Comparison of ENCODE assay signal across 8 cellular contexts in the genomic region with DNA sequence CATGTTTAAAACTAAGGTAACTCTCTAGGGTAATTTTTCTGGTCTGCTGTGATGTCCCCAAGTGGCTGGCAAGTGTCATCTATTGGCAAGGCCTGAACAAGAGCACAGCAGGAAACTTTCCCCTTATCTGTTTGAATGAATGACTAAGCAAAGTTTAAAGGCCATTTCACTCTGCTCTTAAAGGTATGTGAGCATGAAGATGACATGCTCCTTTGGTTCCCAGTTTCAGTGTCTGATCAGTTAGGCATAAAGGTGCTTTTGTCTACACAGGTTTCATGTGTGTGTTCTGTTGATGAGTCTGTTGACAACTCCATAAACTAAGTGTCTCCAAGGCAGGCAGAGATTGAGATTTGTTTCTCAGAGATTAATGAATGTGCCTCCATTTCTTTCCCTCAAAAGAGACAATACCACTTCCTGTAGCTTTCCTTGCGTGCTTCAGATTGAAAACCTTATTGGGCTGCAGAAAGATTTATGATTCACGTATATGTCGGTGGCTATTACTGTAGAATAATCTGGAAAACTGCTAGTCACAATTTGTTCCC.
DNase-seq lines count a peak whose midpoint lies in the region; ATAC-seq and TF ChIP-seq lines count a peak whose summit lies in the region.

No MANE protein-coding gene starts in this region.

- H3K4me2 ChIP-seq in KMS-11 = peak overlapping the region; percentile 25; the same call in 1 of the 2 replicates

- H3K4me1 ChIP-seq in KMS-11 (ENCODE audit: low read depth, poor library complexity, severe bottlenecking) (peaks cover 14% of the 10 kb centered on the region), foreskin keratinocyte (no peaks in the 10 kb centered on the region)

- H3K9ac ChIP-seq in KMS-11 = no peak overlapping the region

- H3K4me1 Mint-ChIP-seq in osteocyte (ENCODE audit: unreplicated experiment) = no peaks in the 10 kb centered on the region

- no peaks in the 10 kb centered on the region for H4K20me1 ChIP-seq in KMS-11 (ENCODE audit: insufficient read depth)

- H3K36me3 ChIP-seq in KMS-11 (ENCODE audit: insufficient read depth) = no peaks in the 10 kb centered on the region

- H3K27ac ChIP-seq in KMS-11 = peak overlapping the region; percentile 29; the same call in 1 of the 2 replicates
- H3K27ac ChIP-seq in foreskin keratinocyte = no peak overlapping the region

- ATAC-seq in GM21619 (IDR thresholded peaks at IDR 0.05; ENCODE audit: unreplicated experiment) (peak; percentile 81), foreskin keratinocyte (peak; percentile 39), GM18498 (IDR thresholded peaks at IDR 0.05; ENCODE audit: unreplicated experiment) (no peak), HG03108 (IDR thresholded peaks at IDR 0.05; ENCODE audit: unreplicated experiment) (no peak)

- no peaks in the 10 kb centered on the region for H3K36me3 Mint-ChIP-seq in osteocyte (ENCODE audit: unreplicated experiment)

- DNase-seq in GM12865 (ENCODE audit: low read depth) (peak; percentile 3), foreskin keratinocyte (peak in 1 of 2 donors; percentile 25), osteocyte (ENCODE audit: extremely low spot score, unreplicated experiment) (no peak)
- DNase-seq in NK-92 treated with Interleukin-12 subunit alpha and Interleukin-12 subunit beta, amount 100 ng/mL, for 24 hours (lab: John Stamatoyannopoulos, UW) = no peak

- no peaks in the 10 kb centered on the region for H3K79me2 ChIP-seq in KMS-11 (ENCODE audit: insufficient read depth, low read depth)

- no peaks in the 10 kb centered on the region for H3K27me3 Mint-ChIP-seq in osteocyte (ENCODE audit: unreplicated experiment)

- no peak overlapping the region for H3K4me3 ChIP-seq in GM12865 (ENCODE audit: low read depth, low read length)
- no peak overlapping the region for H3K4me3 ChIP-seq in KMS-11 (IDR thresholded peaks at IDR 0.05; ENCODE audit: insufficient read depth, low read depth, low read length)

- H3K27ac Mint-ChIP-seq in osteocyte (ENCODE audit: unreplicated experiment) = no peak overlapping the region

- H3K4me3 Mint-ChIP-seq in osteocyte (ENCODE audit: unreplicated experiment) = no peak overlapping the region

- H3K9me3 Mint-ChIP-seq in osteocyte (ENCODE audit: unreplicated experiment) = no peaks in the 10 kb centered on the region

- H2AFZ ChIP-seq in KMS-11 (ENCODE audit: low read depth) = no peak overlapping the region

- H3K27me3 ChIP-seq in KMS-11 (ENCODE audit: insufficient read depth, low read depth) (no peaks in the 10 kb centered on the region), foreskin keratinocyte (no peaks in the 10 kb centered on the region)

- TF ChIP-seq CTCF in GM12865 (IDR thresholded peaks at IDR 0.05; ENCODE audit: insufficient read depth, low read depth, low read length, missing control alignments) = no peak
- no peak for TF ChIP-seq CTCF in KMS-11 (conservative IDR thresholded peaks at IDR 0.05; ENCODE audit: low read depth, low read length)
- no peak for TF ChIP-seq CTCF in foreskin keratinocyte (conservative IDR thresholded peaks at IDR 0.05)
- TF ChIP-seq CTCF in osteocyte (IDR thresholded peaks at IDR 0.05) = no peak

Comparison
In these comparisons a context has a peak if more than half of its experiments do, and no peak if none do; other contexts are left out.
1. ATAC-seq: peak in GM21619 (single experiment) and foreskin keratinocyte (single experiment); none in GM18498 (single experiment) and HG03108 (single experiment).